Comparison of ENCODE assay signal across 1 cellular context in the genomic region with DNA sequence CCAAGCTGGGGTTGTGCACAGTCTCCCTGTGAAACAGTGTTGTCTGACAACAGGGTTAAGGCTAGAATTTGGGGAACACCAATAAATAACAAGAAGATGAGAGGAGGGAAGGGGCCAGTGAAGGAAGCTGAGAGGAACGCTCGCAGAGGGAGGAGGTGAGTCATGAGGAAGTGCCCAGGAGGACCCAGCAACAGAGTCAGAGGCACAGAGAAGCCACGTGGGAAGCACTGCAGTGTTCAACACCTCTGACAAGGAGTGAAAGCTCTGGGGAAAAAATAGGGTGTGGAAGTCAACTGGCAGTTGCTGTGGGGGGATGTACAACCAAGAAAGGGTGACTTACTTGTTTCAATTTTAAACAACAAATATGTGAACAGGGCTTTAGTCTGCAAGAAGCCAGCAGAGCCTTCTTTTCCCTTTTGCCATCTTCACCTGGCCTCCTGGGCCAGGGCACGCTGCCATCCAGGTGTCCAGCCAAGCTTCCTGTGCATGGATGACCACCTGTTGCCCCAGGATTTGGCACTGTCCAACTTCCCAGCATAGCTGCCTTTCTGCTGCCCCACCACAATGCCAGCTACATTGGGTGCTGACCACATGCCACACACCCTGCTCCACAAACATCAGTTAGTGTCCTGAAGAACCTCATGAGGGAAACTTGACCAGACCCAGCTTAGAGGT.
TF ChIP-seq lines count a peak whose summit lies in the region.

No MANE protein-coding gene starts in this region.

TF ChIP-seq in GM12878, 131 proteins besides CTCF, POLR2A, EP300 and RAD21 (continued from another document):
- TF ChIP-seq, protein P1, sequence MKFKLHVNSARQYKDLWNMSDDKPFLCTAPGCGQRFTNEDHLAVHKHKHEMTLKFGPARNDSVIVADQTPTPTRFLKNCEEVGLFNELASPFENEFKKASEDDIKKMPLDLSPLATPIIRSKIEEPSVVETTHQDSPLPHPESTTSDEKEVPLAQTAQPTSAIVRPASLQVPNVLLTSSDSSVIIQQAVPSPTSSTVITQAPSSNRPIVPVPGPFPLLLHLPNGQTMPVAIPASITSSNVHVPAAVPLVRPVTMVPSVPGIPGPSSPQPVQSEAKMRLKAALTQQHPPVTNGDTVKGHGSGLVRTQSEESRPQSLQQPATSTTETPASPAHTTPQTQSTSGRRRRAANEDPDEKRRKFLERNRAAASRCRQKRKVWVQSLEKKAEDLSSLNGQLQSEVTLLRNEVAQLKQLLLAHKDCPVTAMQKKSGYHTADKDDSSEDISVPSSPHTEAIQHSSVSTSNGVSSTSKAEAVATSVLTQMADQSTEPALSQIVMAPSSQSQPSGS (IDR thresholded peaks at IDR 0.05; ENCODE audit: low read length) = peak; percentile 33; the same call in 1 of the 2 replicates
- TF ChIP-seq POLR2AphosphoS2 (IDR thresholded peaks at IDR 0.05; ENCODE audit: low read depth, low read length) = no peak
